Comparison of ENCODE assay signal across 22 cellular contexts in genomic region chr17:72970794-72971512, GRCh38.
DNase-seq lines count a peak whose midpoint lies in the region; TF ChIP-seq lines count a peak whose summit lies in the region.
"Had no signal": no experiment of that assay in that cellular context is flagged by ENCODE, and none has a peak within 500 bp of the region (broad histone marks: within the 10 kb centered on the region; RNA-seq: fewer than 3 reads in every experiment).

No MANE protein-coding gene starts in this region.

- H3K36me3 ChIP-seq in BLaER1, result no peaks in the 10 kb centered on the region
- H3K36me3 ChIP-seq in HUES64 (ENCODE audit: insufficient read depth, low read length), result no peaks in the 10 kb centered on the region
- H3K36me3 ChIP-seq in adrenal gland (replicated peaks in 1 of 2), result no peaks in the 10 kb centered on the region
- H3K36me3 ChIP-seq in mesendoderm (ENCODE audit: control insufficient read depth, insufficient read depth, low read length), result no peaks in the 10 kb centered on the region
- H3K36me3 ChIP-seq: BE2C, gastroesophageal sphincter, HAP-1, ovary, right lobe of liver, upper lobe of left lung had no signal

- no peak overlapping the region for H2BK5ac ChIP-seq in mesendoderm (ENCODE audit: low read length)

- no peaks in the 10 kb centered on the region; the same call in 1 of the 2 replicates for H3K27me3 Mint-ChIP-seq in HFFc6 (ENCODE audit: insufficient read depth)
- H3K27me3 Mint-ChIP-seq: activated naive CD8-positive, alpha-beta T cell treated with anti-CD3 and anti-CD28 coated beads for 36 hours; stimulated activated naive CD8-positive, alpha-beta T cell treated with anti-CD3 and anti-CD28 coated beads, Interleukin-15, amount 100 ng/mL, for 72 hours; T-helper 17 cell had no signal

- H3K36me3 Mint-ChIP-seq in HFFc6 (ENCODE audit: low read depth), result no peaks in the 10 kb centered on the region; the same call in 1 of the 2 replicates

- DNase-seq in adrenal gland, result peak in 3 of 7 donors; percentile 33 to 60 (median 44)
- DNase-seq in mesendoderm, result no peak
- DNase-seq in GM20000 (ENCODE audit: low spot score), result no peak
- DNase-seq in LoVo (ENCODE audit: low spot score), result no peak
- DNase-seq in NCI-H345 treated with DMSO at 0.1 percent for 48 hours (lab: John Stamatoyannopoulos, UW; ENCODE audit: unreplicated experiment), result no peak
- DNase-seq in HFFc6, result no peak
- DNase-seq: activated naive CD8-positive, alpha-beta T cell treated with anti-CD3 and anti-CD28 coated beads for 36 hours; BE2C; Caco-2; DND-41; NCI-H1930; ovary; right lobe of liver; stimulated activated naive CD8-positive, alpha-beta T cell treated with anti-CD3 and anti-CD28 coated beads, Interleukin-15, amount 100 ng/mL, for 72 hours; T-helper 17 cell had no signal

- peak overlapping the region; percentile 59 for H3K56ac ChIP-seq in mesendoderm (ENCODE audit: low read length)

- H3K4me1 ChIP-seq in BLaER1 (peaks cover 66% of the 10 kb centered on the region), HUES64 (ENCODE audit: insufficient read depth, low read length) (peaks cover 24% of the 10 kb centered on the region; the same call in 1 of the 2 replicates), adrenal gland (replicated peaks in 1 of 2) (peaks cover 0 to 13% of the 10 kb centered on the region in 2 donors), mesendoderm (ENCODE audit: control insufficient read depth, low read depth, low read length) (no peaks in the 10 kb centered on the region)
- H3K4me1 ChIP-seq: BE2C, Caco-2, gastroesophageal sphincter, HAP-1 had no signal

- TF ChIP-seq CTCF in adrenal gland (IDR thresholded peaks at IDR 0.05) (no peak), GM20000 (IDR thresholded peaks at IDR 0.05; ENCODE audit: extremely low read depth, missing control alignments) (no peak), HFFc6 (IDR thresholded peaks at IDR 0.05) (no peak)

- peaks cover 14% of the 10 kb centered on the region; the same call in 1 of the 2 replicates for H3K9me3 ChIP-seq in BLaER1
- H3K9me3 ChIP-seq in HUES64 (ENCODE audit: insufficient read depth, low read depth, low read length), result no peaks in the 10 kb centered on the region
- no peaks in the 10 kb centered on the region for H3K9me3 ChIP-seq in adrenal gland (replicated peaks in 1 of 3)
- H3K9me3 ChIP-seq: BE2C, gastroesophageal sphincter, HAP-1, ovary, right lobe of liver, upper lobe of left lung had no signal

- no peak overlapping the region for H3K4me3 Mint-ChIP-seq in HFFc6
- H3K4me3 Mint-ChIP-seq: activated naive CD8-positive, alpha-beta T cell treated with anti-CD3 and anti-CD28 coated beads for 36 hours; endodermal cell; stimulated activated naive CD8-positive, alpha-beta T cell treated with anti-CD3 and anti-CD28 coated beads, Interleukin-15, amount 100 ng/mL, for 72 hours; T-helper 17 cell had no signal

- no peaks in the 10 kb centered on the region for H3K9me3 Mint-ChIP-seq in HFFc6
- H3K9me3 Mint-ChIP-seq: activated naive CD8-positive, alpha-beta T cell treated with anti-CD3 and anti-CD28 coated beads for 36 hours; stimulated activated naive CD8-positive, alpha-beta T cell treated with anti-CD3 and anti-CD28 coated beads, Interleukin-15, amount 100 ng/mL, for 72 hours had no signal

- H2BK120ac ChIP-seq in mesendoderm (ENCODE audit: low read depth, low read length), result no peak overlapping the region

- H2BK15ac ChIP-seq in mesendoderm (replicated peaks; ENCODE audit: low read depth), result no peak overlapping the region

- no peak overlapping the region for H3K27ac Mint-ChIP-seq in HFFc6
- H3K27ac Mint-ChIP-seq: activated naive CD8-positive, alpha-beta T cell treated with anti-CD3 and anti-CD28 coated beads for 36 hours; endodermal cell; T-helper 17 cell had no signal

- WGBS in HUES64, result 85% methylated on average over 14 of the region's 14 CpGs
- 66 to 81% (median 75%) methylated on average over 7 to 14 of the region's 14 CpGs for WGBS in adrenal gland, 4 donors
- WGBS in mesendoderm (ENCODE audit: extremely low coverage, insufficient coverage, low lambda C conversion rate), result no CpG with 5 or more reads among the region's 14 CpGs

- no peak overlapping the region for H4K5ac ChIP-seq in mesendoderm (ENCODE audit: low read length)

- no peak overlapping the region for H3K4ac ChIP-seq in mesendoderm (ENCODE audit: low read depth, low read length)

- H3K18ac ChIP-seq in mesendoderm (ENCODE audit: low read length), result no peak overlapping the region

- H3K79me1 ChIP-seq in mesendoderm (ENCODE audit: low read length), result no peaks in the 10 kb centered on the region

- H3K4me1 Mint-ChIP-seq in HFFc6 (ENCODE audit: low read depth), result peaks cover 27% of the 10 kb centered on the region
- H3K4me1 Mint-ChIP-seq: activated naive CD8-positive, alpha-beta T cell treated with anti-CD3 and anti-CD28 coated beads for 36 hours had no signal

- no peaks in the 10 kb centered on the region for H4K20me1 ChIP-seq in BLaER1

- peak in 1 of 2 donors; percentile 38 for TF ChIP-seq POLR2A in adrenal gland (IDR thresholded peaks at IDR 0.05)

- no peak overlapping the region for H3K23ac ChIP-seq in mesendoderm (ENCODE audit: low read length)

- H3K9ac ChIP-seq in BLaER1, result peak overlapping the region; percentile 64
- peak overlapping the region; percentile 4; the same call in 1 of the 2 replicates for H3K9ac ChIP-seq in HUES64 (ENCODE audit: low read depth, low read length)
- H3K9ac ChIP-seq in mesendoderm (ENCODE audit: low read length), result no peak overlapping the region
- H3K9ac ChIP-seq: KMS-11 had no signal

- peak overlapping the region; percentile 77 for H3K27ac ChIP-seq in BLaER1
- H3K27ac ChIP-seq in HUES64 (ENCODE audit: low read depth, low read length), result no peak overlapping the region
- H3K27ac ChIP-seq in adrenal gland, result peak overlapping the region in 3 of 5 donors; percentile 15 to 71 (median 67)
- no peak overlapping the region for H3K27ac ChIP-seq in mesendoderm (ENCODE audit: low read depth, low read length)
- H3K27ac ChIP-seq: gastroesophageal sphincter, KMS-11, ovary, right lobe of liver, upper lobe of left lung had no signal

- H2AK5ac ChIP-seq in mesendoderm (ENCODE audit: low read length), result no peak overlapping the region

- H3K27me3 ChIP-seq in BLaER1 (no peaks in the 10 kb centered on the region), HUES64 (ENCODE audit: insufficient read depth, low read length) (no peaks in the 10 kb centered on the region), adrenal gland (no peaks in the 10 kb centered on the region), mesendoderm (ENCODE audit: insufficient read depth, low read length, poor library complexity) (no peaks in the 10 kb centered on the region)
- H3K27me3 ChIP-seq: BE2C, gastroesophageal sphincter, ovary, right lobe of liver, upper lobe of left lung had no signal

- intact Hi-C loops in adrenal gland (cut with DNase I), result no loop called here

- peak overlapping the region; percentile 82 for H3K4me2 ChIP-seq in BLaER1
- no peak overlapping the region for H3K4me2 ChIP-seq in mesendoderm (ENCODE audit: low read length)
- H3K4me2 ChIP-seq: KMS-11 had no signal

- H4K8ac ChIP-seq in mesendoderm (ENCODE audit: low read depth, low read length), result no peak overlapping the region

- peak overlapping the region; percentile 33; the same call in 1 of the 2 replicates for H3K4me3 ChIP-seq in BLaER1
- H3K4me3 ChIP-seq in HUES64 (ENCODE audit: low read length), result no peak overlapping the region
- no peak overlapping the region for H3K4me3 ChIP-seq in adrenal gland
- H3K4me3 ChIP-seq in mesendoderm (ENCODE audit: low read length), result no peak overlapping the region
- H3K4me3 ChIP-seq: gastroesophageal sphincter, HAP-1, ovary, right lobe of liver, upper lobe of left lung had no signal

- no peaks in the 10 kb centered on the region for H3K79me2 ChIP-seq in mesendoderm (ENCODE audit: control insufficient read depth, insufficient read depth, low read length)

Comparison
In these comparisons a context has a peak if more than half of its experiments do, and no peak if none do; other contexts are left out.
1. H3K27ac ChIP-seq: peak in BLaER1 (single experiment) and adrenal gland (3 of 5); none in HUES64 (single experiment) and mesendoderm (single experiment).